In genomic region chr4:99615210-99615834, GRCh38 we compare ENCODE assay signal across 24 cellular contexts. TPM values are rescaled to one million over a fixed set of nuclear protein-coding genes. Genes with fewer than 3 reads are reported as not detected.
A peak's percentile ranks its signal among the peaks of the same experiment; 100 is the strongest.
DNase-seq lines count a peak whose midpoint lies in the region; ATAC-seq and TF ChIP-seq lines count a peak whose summit lies in the region.
"Had no signal": no experiment of that assay in that cellular context is flagged by ENCODE, and none has a peak within 500 bp of the region (broad histone marks: within the 10 kb centered on the region; RNA-seq: fewer than 3 reads in every experiment).

No MANE protein-coding gene starts in this region.

- peak; percentile 5 for TF ChIP-seq CTCF in GM13976 (IDR thresholded peaks at IDR 0.05; ENCODE audit: borderline replicate concordance, control extremely low read depth, extremely low read depth, insufficient read depth, missing control alignments)

- no peaks in the 10 kb centered on the region for H3K79me1 ChIP-seq in trophoblast cell (ENCODE audit: low read length)

- H3K18ac ChIP-seq in trophoblast cell (ENCODE audit: low read length) = no peak overlapping the region

- in situ Hi-C loops in GM13976 (cut with MboI; ENCODE audit: low sequenced_read_pairs, unreplicated experiment) = no loop called here

- H3K27ac ChIP-seq in trophoblast cell (ENCODE audit: low read depth, low read length) = no peak overlapping the region
- H3K27ac ChIP-seq: body of pancreas, neutrophil, right lobe of liver had no signal

- no peaks in the 10 kb centered on the region for H3K4me1 ChIP-seq in trophoblast cell (ENCODE audit: control insufficient read depth in 1 of 2, insufficient read depth in 2 of 2, low read length in 2 of 2)
- H3K4me1 ChIP-seq: HAP-1, right lobe of liver had no signal

- no peaks in the 10 kb centered on the region for H3K36me3 ChIP-seq in trophoblast cell (ENCODE audit: control insufficient read depth in 1 of 2, insufficient read depth in 2 of 2, low read length in 2 of 2)
- H3K36me3 ChIP-seq: HAP-1, MG63, neutrophil had no signal

- no peak overlapping the region for H3K4me3 Mint-ChIP-seq in memory B cell
- H3K4me3 Mint-ChIP-seq: activated CD4-positive, alpha-beta T cell treated with anti-CD3 and anti-CD28 coated beads for 36 hours had no signal

- H3K36me3 Mint-ChIP-seq in memory B cell = no peaks in the 10 kb centered on the region
- H3K36me3 Mint-ChIP-seq: activated naive CD4-positive, alpha-beta T cell treated with anti-CD3 and anti-CD28 coated beads, Interleukin-2, amount 50 U/mL, for 72 hours had no signal

- H3K4me2 ChIP-seq in trophoblast cell (ENCODE audit: low read length) = no peak overlapping the region

- H2AFZ ChIP-seq in trophoblast cell (ENCODE audit: insufficient read depth, low read length, poor library complexity) = no peak overlapping the region

- H3K23ac ChIP-seq in trophoblast cell (ENCODE audit: low read length) = no peak overlapping the region

- no peak overlapping the region for H2BK12ac ChIP-seq in trophoblast cell (ENCODE audit: low read length)

- no peak overlapping the region for H2AK5ac ChIP-seq in trophoblast cell (ENCODE audit: low read length)

- no peak overlapping the region for H2BK120ac ChIP-seq in trophoblast cell (ENCODE audit: insufficient read depth, low read length, poor library complexity)

- no peak overlapping the region for H4K91ac ChIP-seq in trophoblast cell (ENCODE audit: low read depth, low read length)

- no peaks in the 10 kb centered on the region for H3K4me1 Mint-ChIP-seq in memory B cell
- H3K4me1 Mint-ChIP-seq: activated CD4-positive, alpha-beta T cell treated with anti-CD3 and anti-CD28 coated beads for 36 hours had no signal

- H3K9me3 ChIP-seq in trophoblast cell (ENCODE audit: insufficient read depth, low read depth, low read length) = no peaks in the 10 kb centered on the region
- H3K9me3 ChIP-seq: body of pancreas, HAP-1, MG63, neutrophil, right lobe of liver had no signal

- H3K27me3 ChIP-seq in trophoblast cell (ENCODE audit: insufficient read depth, low read length) = no peaks in the 10 kb centered on the region
- H3K27me3 ChIP-seq: body of pancreas, MG63, neutrophil, right lobe of liver had no signal

- no peak overlapping the region for H3K4ac ChIP-seq in trophoblast cell (ENCODE audit: low read depth, low read length)

- no peak overlapping the region for H3K14ac ChIP-seq in trophoblast cell (ENCODE audit: low read length)

- DNase-seq in GM13976 (ENCODE audit: low spot score) (no peak), NAMALWA (ENCODE audit: low spot score) (peak; percentile 7), memory B cell (ENCODE audit: low spot score in 2 of 2) (no peak), trophoblast cell (no peak), DMS79 (lab: John Stamatoyannopoulos, UW) (no peak), mucosa of gallbladder (ENCODE audit: low spot score) (no peak)
- DNase-seq: activated CD4-positive, alpha-beta T cell treated with anti-CD3 and anti-CD28 coated beads for 36 hours; body of pancreas; COR-L47; cortex of kidney; erythroblast; GDM1; glutamatergic neuron; MG63; NCI-H1694 treated with DMSO at 0.1 percent for 48 hours; NK-92 treated with Interleukin-12 subunit alpha and Interleukin-12 subunit beta, amount 100 ng/mL, for 24 hours; right lobe of liver; SHP77; stimulated activated CD4-positive, alpha-beta T cell treated with anti-CD3 and anti-CD28 coated beads, Interleukin-2, amount 100 ng/mL, for 48 hours had no signal

- peaks cover 2% of the 10 kb centered on the region for H3K27me3 Mint-ChIP-seq in memory B cell

- peak; percentile 27; the same call in 1 of the 3 replicates for ATAC-seq in SK-N-SH treated with all-trans-retinoic acid at 6 μM for 48 hours
- peak; percentile 27 for ATAC-seq in memory B cell (ENCODE audit: low read depth)
- ATAC-seq in HG02623 (IDR thresholded peaks at IDR 0.05; ENCODE audit: unreplicated experiment) = no peak
- ATAC-seq: activated CD4-positive, alpha-beta T cell treated with anti-CD3 and anti-CD28 coated beads for 36 hours; activated naive CD4-positive, alpha-beta T cell treated with anti-CD3 and anti-CD28 coated beads, Interleukin-2, amount 50 U/mL, for 72 hours; body of pancreas; right lobe of liver had no signal

- H4K8ac ChIP-seq in trophoblast cell (ENCODE audit: low read depth, low read length) = no peak overlapping the region

- H4K12ac ChIP-seq in trophoblast cell (ENCODE audit: low read depth, low read length) = no peak overlapping the region

- no peak overlapping the region for H3K4me3 ChIP-seq in trophoblast cell (ENCODE audit: low read depth, low read length)
- H3K4me3 ChIP-seq: body of pancreas, HAP-1, MG63, right lobe of liver had no signal

- H3K79me2 ChIP-seq in trophoblast cell (ENCODE audit: control insufficient read depth, insufficient read depth, low read length, poor library complexity) = no peaks in the 10 kb centered on the region

- H3K9ac ChIP-seq in trophoblast cell (ENCODE audit: low read length) = no peak overlapping the region

- no peaks in the 10 kb centered on the region for H3K9me3 Mint-ChIP-seq in memory B cell
- H3K9me3 Mint-ChIP-seq: activated naive CD4-positive, alpha-beta T cell treated with anti-CD3 and anti-CD28 coated beads, Interleukin-2, amount 50 U/mL, for 72 hours had no signal

- H3K27ac Mint-ChIP-seq in memory B cell = no peak overlapping the region
- H3K27ac Mint-ChIP-seq: activated CD4-positive, alpha-beta T cell treated with anti-CD3 and anti-CD28 coated beads for 36 hours; activated naive CD4-positive, alpha-beta T cell treated with anti-CD3 and anti-CD28 coated beads, Interleukin-2, amount 50 U/mL, for 72 hours had no signal

- no peak overlapping the region for H2BK5ac ChIP-seq in trophoblast cell (ENCODE audit: low read depth, low read length, poor library complexity)

TF ChIP-seq in SK-N-SH treated with all-trans-retinoic acid at 6 μM for 48 hours, 23 proteins besides CTCF, POLR2A, EP300 and RAD21:
- no peak for TF ChIP-seq GLIS3 (CRISPR knock-in tag; IDR thresholded peaks at IDR 0.05)
- no peak for TF ChIP-seq ESRRG (CRISPR knock-in tag; IDR thresholded peaks at IDR 0.05)
- TF ChIP-seq CSDC2 (CRISPR knock-in tag; IDR thresholded peaks at IDR 0.05) = no peak
- TF ChIP-seq, protein P1, sequence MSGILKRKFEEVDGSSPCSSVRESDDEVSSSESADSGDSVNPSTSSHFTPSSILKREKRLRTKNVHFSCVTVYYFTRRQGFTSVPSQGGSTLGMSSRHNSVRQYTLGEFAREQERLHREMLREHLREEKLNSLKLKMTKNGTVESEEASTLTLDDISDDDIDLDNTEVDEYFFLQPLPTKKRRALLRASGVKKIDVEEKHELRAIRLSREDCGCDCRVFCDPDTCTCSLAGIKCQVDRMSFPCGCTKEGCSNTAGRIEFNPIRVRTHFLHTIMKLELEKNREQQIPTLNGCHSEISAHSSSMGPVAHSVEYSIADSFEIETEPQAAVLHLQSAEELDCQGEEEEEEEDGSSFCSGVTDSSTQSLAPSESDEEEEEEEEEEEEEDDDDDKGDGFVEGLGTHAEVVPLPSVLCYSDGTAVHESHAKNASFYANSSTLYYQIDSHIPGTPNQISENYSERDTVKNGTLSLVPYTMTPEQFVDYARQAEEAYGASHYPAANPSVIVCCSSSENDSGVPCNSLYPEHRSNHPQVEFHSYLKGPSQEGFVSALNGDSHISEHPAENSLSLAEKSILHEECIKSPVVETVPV (CRISPR knock-in tag; IDR thresholded peaks at IDR 0.05) = no peak
- TF ChIP-seq ZNF8 (CRISPR knock-in tag; IDR thresholded peaks at IDR 0.05) = no peak
- no peak for TF ChIP-seq ZNF70 (CRISPR knock-in tag; IDR thresholded peaks at IDR 0.05)
- no peak for TF ChIP-seq BACH2 (CRISPR knock-in tag; IDR thresholded peaks at IDR 0.05; ENCODE audit: borderline replicate concordance)
- no peak for TF ChIP-seq ZFP3 (CRISPR knock-in tag; IDR thresholded peaks at IDR 0.05)

RNA-seq across cellular contexts. Expression of gene MTTP, which starts 40.7 kb away (rescaled TPM):
- polyA plus RNA-seq in trophoblast cell (2013) = 0.12 and 0.15 TPM in 2 replicates
- 3.8 TPM for total RNA-seq in mucosa of gallbladder
- total RNA-seq: body of pancreas had no signal

RNA-seq across cellular contexts. Expression of gene C4orf54, which starts 42.3 kb away (rescaled TPM):
- not detected in 2 replicates for polyA plus RNA-seq in trophoblast cell (2013)
- total RNA-seq in mucosa of gallbladder = 0.12 TPM
- total RNA-seq: activated CD4-positive, alpha-beta T cell treated with anti-CD3 and anti-CD28 coated beads for 36 hours; activated naive CD4-positive, alpha-beta T cell treated with anti-CD3 and anti-CD28 coated beads, Interleukin-2, amount 50 U/mL, for 72 hours had no signal

RNA-seq across cellular contexts. Expression of gene TRMT10A, which starts 51.5 kb away (rescaled TPM):
- polyA plus RNA-seq in trophoblast cell (2013) = 12.0 and 12.8 TPM in 2 replicates
- total RNA-seq in mucosa of gallbladder = 7.3 TPM
